8 cellular contexts compared by ENCODE assay signal in genomic region chr2:135948642-135949355, GRCh38. TPM values are rescaled to one million over a fixed set of nuclear protein-coding genes. Genes with fewer than 3 reads are reported as not detected.
DNase-seq lines count a peak whose midpoint lies in the region; ATAC-seq, FAIRE-seq and TF ChIP-seq lines count a peak whose summit lies in the region.

No MANE protein-coding gene starts in this region.

- no peak for TF ChIP-seq CTCF in lung (IDR thresholded peaks at IDR 0.05; ENCODE audit: control extremely low read depth, extremely low read depth)

- H3K27ac Mint-ChIP-seq in activated T-helper 2 cell treated with anti-CD3 and anti-CD28 coated beads, Interferon-gamma antibody, Interleukin-2, Interleukin-4, amounts not matched to agents 10 μg/mL and 5 μg/mL and 100 μg/mL, durations not matched to agents 14 hours and 24 hours and 36 hours, result peak overlapping the region; percentile 89

- H3K27me3 Mint-ChIP-seq in activated T-helper 2 cell treated with anti-CD3 and anti-CD28 coated beads, Interferon-gamma antibody, Interleukin-2, Interleukin-4, amounts not matched to agents 10 μg/mL and 5 μg/mL and 100 μg/mL, durations not matched to agents 14 hours and 24 hours and 36 hours (ENCODE audit: low read depth), result no peaks in the 10 kb centered on the region

- peaks cover 0 to 5% of the 10 kb centered on the region in 2 donors for H3K36me3 ChIP-seq in lung (ENCODE audit: control insufficient read depth in 2 of 2, insufficient read depth in 2 of 2, low read length in 2 of 2)

- in situ Hi-C loops in ACHN (cut with HindIII; ENCODE audit: low pct_ligation_motif_present, low pct_unique_long_range_greater_than_20kb, low sequenced_read_pairs), result no loop called here

- ATAC-seq in GM19351 (IDR thresholded peaks at IDR 0.05; ENCODE audit: unreplicated experiment) (peak; percentile 89), HG03575 (IDR thresholded peaks at IDR 0.05; ENCODE audit: extremely low read depth, insufficient number of reproducible peaks, low FRiP score, unreplicated experiment) (peak; percentile 83), lung (ENCODE audit: insufficient read depth, low FRiP score) (peak; percentile 58)

- H3K27ac ChIP-seq in lung (ENCODE audit: low read depth in 1 of 2, low read length in 1 of 2), result no peak overlapping the region

- peaks cover 0 to 13% of the 10 kb centered on the region in 2 donors for H3K4me1 ChIP-seq in lung (ENCODE audit: control insufficient read depth in 2 of 2, insufficient read depth in 2 of 2, low read length in 2 of 2)

- H3K4me1 Mint-ChIP-seq in activated T-helper 2 cell treated with anti-CD3 and anti-CD28 coated beads, Interferon-gamma antibody, Interleukin-2, Interleukin-4, amounts not matched to agents 10 μg/mL and 5 μg/mL and 100 μg/mL, durations not matched to agents 14 hours and 24 hours and 36 hours (ENCODE audit: low read depth), result peaks cover 63% of the 10 kb centered on the region

- WGBS in lung, 2 donors, result 80 to 99% methylated on average over 9 of the region's 9 CpGs

- H3K36me3 Mint-ChIP-seq in activated T-helper 2 cell treated with anti-CD3 and anti-CD28 coated beads, Interferon-gamma antibody, Interleukin-2, Interleukin-4, amounts not matched to agents 10 μg/mL and 5 μg/mL and 100 μg/mL, durations not matched to agents 14 hours and 24 hours and 36 hours (ENCODE audit: low read depth), result peaks cover 72% of the 10 kb centered on the region

- intact Hi-C loops in activated T-helper 2 cell treated with anti-CD3 and anti-CD28 coated beads, Interferon-gamma antibody, Interleukin-2, Interleukin-4, amounts not matched to agents 10 μg/mL and 5 μg/mL and 100 μg/mL, durations not matched to agents 14 hours and 24 hours and 36 hours (cut with micrococcal nuclease), result loop anchor here (1.0 to 5.0 kb wide), 3 partner anchors 14 to 434 kb away; no protein-coding TSS in a partner anchor

- FAIRE-seq in frontal cortex (lab: Jason Lieb, UNC), result no peak

- no peaks in the 10 kb centered on the region for H3K27me3 ChIP-seq in lung (ENCODE audit: control insufficient read depth, insufficient read depth)

- H3K4me3 ChIP-seq in lung, result no peak overlapping the region

- no peaks in the 10 kb centered on the region for H3K9me3 ChIP-seq in lung (ENCODE audit: control insufficient read depth in 2 of 2, insufficient read depth in 1 of 2, low read length in 1 of 2)

- H3K9me3 Mint-ChIP-seq in activated T-helper 2 cell treated with anti-CD3 and anti-CD28 coated beads, Interferon-gamma antibody, Interleukin-2, Interleukin-4, amounts not matched to agents 10 μg/mL and 5 μg/mL and 100 μg/mL, durations not matched to agents 14 hours and 24 hours and 36 hours, result peaks cover 8% of the 10 kb centered on the region

- no peak overlapping the region for H3K4me3 Mint-ChIP-seq in activated T-helper 2 cell treated with anti-CD3 and anti-CD28 coated beads, Interferon-gamma antibody, Interleukin-2, Interleukin-4, amounts not matched to agents 10 μg/mL and 5 μg/mL and 100 μg/mL, durations not matched to agents 14 hours and 24 hours and 36 hours (ENCODE audit: low read depth)

- peak; percentile 84 for DNase-seq in ACHN
- no peak for DNase-seq in activated T-helper 2 cell treated with anti-CD3 and anti-CD28 coated beads, Interferon-gamma antibody, Interleukin-2, Interleukin-4, amounts not matched to agents 10 μg/mL and 5 μg/mL and 100 μg/mL, durations not matched to agents 14 hours and 24 hours and 36 hours (ENCODE audit: low spot score)
- no peak for DNase-seq in lung (ENCODE audit: low spot score)
- no peak for DNase-seq in iPS-NIHi7 (ENCODE audit: extremely low spot score)
- no peak for DNase-seq in frontal cortex (ENCODE audit: low spot score in 2 of 2)
- no peak for DNase-seq in NOMO-1 treated with DMSO at 0.1 percent for 48 hours (lab: John Stamatoyannopoulos, UW; ENCODE audit: unreplicated experiment)

RNA-seq across cellular contexts. Expression of gene DARS1, which starts 36.6 kb away (rescaled TPM):
- total RNA-seq in activated T-helper 2 cell treated with anti-CD3 and anti-CD28 coated beads, Interferon-gamma antibody, Interleukin-2, Interleukin-4, amounts not matched to agents 10 μg/mL and 5 μg/mL and 100 μg/mL, durations not matched to agents 14 hours and 24 hours and 36 hours, result 179 and 183 TPM in 2 replicates
- total RNA-seq in lung (10 to 100 TPM; 47.2 to 77.9 TPM), frontal cortex (54.6 TPM)
- polyA plus RNA-seq in lung, result 10 to 100 TPM; 50.9 to 66.5 TPM
